8 cellular contexts compared by ENCODE assay signal in the genomic region with DNA sequence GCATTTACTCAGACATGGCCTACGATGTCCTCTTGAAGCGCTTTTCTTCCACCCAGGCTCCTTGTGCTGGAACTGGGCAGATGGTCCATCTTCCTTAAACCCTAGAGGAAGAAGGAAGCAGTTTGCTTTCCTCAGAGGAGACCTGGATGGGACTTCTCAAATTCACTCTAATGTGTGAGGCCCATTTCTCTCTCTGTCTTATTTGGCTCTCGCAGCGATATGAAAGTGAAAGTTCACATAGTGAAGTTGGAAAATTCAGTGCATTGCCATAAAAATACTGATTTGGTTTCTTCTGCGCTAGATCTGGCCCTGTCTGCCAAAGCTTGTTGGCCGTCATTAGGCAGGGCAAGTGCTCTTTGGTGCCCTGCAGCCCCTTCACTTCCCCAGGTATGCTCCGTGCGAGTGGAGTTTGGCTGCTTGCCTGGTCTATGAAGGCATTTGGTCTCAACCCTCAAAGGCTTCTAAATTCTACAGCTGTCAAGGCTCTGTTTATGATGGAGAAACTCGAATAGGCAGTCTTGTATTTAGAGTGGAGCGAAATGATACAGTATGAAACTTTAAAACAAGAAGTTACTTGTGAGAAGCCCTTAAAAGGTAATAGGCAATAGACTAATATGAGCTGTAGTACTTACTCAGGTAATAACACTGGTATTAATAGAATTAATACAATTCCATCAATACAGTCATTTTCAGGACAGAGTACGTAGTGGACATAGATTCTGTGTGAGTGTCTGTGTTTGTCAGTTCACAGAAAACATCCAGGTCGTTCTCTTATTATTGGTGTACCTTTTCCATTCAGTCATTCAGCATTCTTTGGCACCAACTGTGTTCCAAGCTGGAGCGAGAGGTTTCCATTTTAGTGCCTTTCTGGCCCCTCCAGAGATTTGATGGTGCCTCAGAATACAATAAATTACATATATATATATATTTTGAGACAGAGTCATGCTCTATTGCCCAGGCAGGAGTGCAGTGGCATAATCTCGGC. TPM values are rescaled to one million over a fixed set of nuclear protein-coding genes. Genes with fewer than 3 reads are reported as not detected.
DNase-seq lines count a peak whose midpoint lies in the region; ATAC-seq, FAIRE-seq and TF ChIP-seq lines count a peak whose summit lies in the region.

No MANE protein-coding gene starts in this region.

- H3K23ac ChIP-seq in mesendoderm (ENCODE audit: low read length) = no peak overlapping the region

- H2AK5ac ChIP-seq in mesendoderm (ENCODE audit: low read length) = no peak overlapping the region

- TF ChIP-seq CTCF in GM10248 (IDR thresholded peaks at IDR 0.05; ENCODE audit: control extremely low read depth, extremely low read depth, low read depth, missing control alignments) (no peak), endothelial cell of umbilical vein (IDR thresholded peaks at IDR 0.05; ENCODE audit: extremely low read depth in 1 of 2, insufficient read depth in 1 of 2, low read depth in 1 of 2, low read length in 2 of 2) (no peak), foreskin keratinocyte (conservative IDR thresholded peaks at IDR 0.05) (no peak)

- POLR2A ChIA-PET in GM10248 (lab: Yijun Ruan, JAX) (interaction anchor here (0.6 to 1.8 kb wide), 3 partner anchors 9 to 64 kb away, joined by 3 to 10 read pairs (median 3); no protein-coding TSS in a partner anchor), endothelial cell of umbilical vein (lab: Charles Lee) (interaction anchor here (1.5 to 2.2 kb wide), 2 partner anchors 12 to 13 kb away, joined by 3 to 5 read pairs; no protein-coding TSS in a partner anchor)

- no TSS peak for BruUV-seq in endothelial cell of umbilical vein (replicated peaks; lab: Mats Ljungman, UMichigan)

- no CpG with 5 or more reads among the region's 14 CpGs for WGBS in mesendoderm (ENCODE audit: extremely low coverage, insufficient coverage, low lambda C conversion rate)

- no peak overlapping the region for H4K8ac ChIP-seq in mesendoderm (ENCODE audit: low read depth, low read length)

- H3K9ac ChIP-seq in endothelial cell of umbilical vein (replicated peaks; ENCODE audit: extremely low read depth, insufficient read depth, low read length) (no peak overlapping the region), mesendoderm (ENCODE audit: low read length) (no peak overlapping the region)

- H3K4ac ChIP-seq in mesendoderm (ENCODE audit: low read depth, low read length) = no peak overlapping the region

- peaks cover 2% of the 10 kb centered on the region for H4K20me1 ChIP-seq in endothelial cell of umbilical vein (replicated peaks; ENCODE audit: control insufficient read depth, extremely low read depth, insufficient read depth, low read length)

- H3K36me3 ChIP-seq in endothelial cell of umbilical vein (ENCODE audit: control insufficient read depth in 2 of 2, extremely low read depth in 1 of 2, insufficient read depth in 2 of 2, low read length in 2 of 2) (peaks cover 0 to 5% of the 10 kb centered on the region in 2 experiments), mesendoderm (ENCODE audit: control insufficient read depth, insufficient read depth, low read length) (no peaks in the 10 kb centered on the region)

- peaks cover 43% of the 10 kb centered on the region for H3K79me1 ChIP-seq in mesendoderm (ENCODE audit: low read length)

- no peak overlapping the region for H3K27ac ChIP-seq in endothelial cell of umbilical vein (ENCODE audit: insufficient read depth, low read depth, low read length)
- no peak overlapping the region for H3K27ac ChIP-seq in foreskin keratinocyte
- H3K27ac ChIP-seq in mesendoderm (ENCODE audit: low read depth, low read length) = no peak overlapping the region

- H3K27me3 ChIP-seq in endothelial cell of umbilical vein (ENCODE audit: control insufficient read depth in 2 of 2, insufficient read depth in 2 of 2, low read length in 2 of 2) = no peaks in the 10 kb centered on the region
- H3K27me3 ChIP-seq in foreskin keratinocyte = no peaks in the 10 kb centered on the region
- no peaks in the 10 kb centered on the region for H3K27me3 ChIP-seq in mesendoderm (ENCODE audit: insufficient read depth, low read length, poor library complexity)

- no peaks in the 10 kb centered on the region for H3K9me1 ChIP-seq in endothelial cell of umbilical vein (replicated peaks; ENCODE audit: control insufficient read depth, extremely low read depth, insufficient read depth, low read length)

- dilution Hi-C loops in endothelial cell of umbilical vein (cut with MboI; ENCODE audit: extremely low pct_ligation_motif_present, low sequenced_read_pairs) = no loop called here

- FAIRE-seq in endothelial cell of umbilical vein (lab: Jason Lieb, UNC) = peak; percentile 54

- no peak overlapping the region for H3K18ac ChIP-seq in mesendoderm (ENCODE audit: low read length)

- no peak overlapping the region for H2BK120ac ChIP-seq in mesendoderm (ENCODE audit: low read depth, low read length)

- H3K4me1 ChIP-seq in endothelial cell of umbilical vein (ENCODE audit: control insufficient read depth, extremely low read depth, insufficient read depth, low read length) (peaks cover 24% of the 10 kb centered on the region), foreskin keratinocyte (peaks cover 13% of the 10 kb centered on the region), mesendoderm (ENCODE audit: control insufficient read depth, low read depth, low read length) (peaks cover 5% of the 10 kb centered on the region)

- no peak overlapping the region for H2BK15ac ChIP-seq in mesendoderm (replicated peaks; ENCODE audit: low read depth)

- H3K79me2 ChIP-seq in endothelial cell of umbilical vein (ENCODE audit: control insufficient read depth, insufficient read depth, low read length) = peaks cover 92% of the 10 kb centered on the region
- peaks cover 78% of the 10 kb centered on the region for H3K79me2 ChIP-seq in mesendoderm (ENCODE audit: control insufficient read depth, insufficient read depth, low read length)

- H2AFZ ChIP-seq in endothelial cell of umbilical vein (ENCODE audit: low read depth, low read length) = no peak overlapping the region

- no peaks in the 10 kb centered on the region for H3K9me3 ChIP-seq in endothelial cell of umbilical vein (replicated peaks; ENCODE audit: control insufficient read depth, insufficient read depth, low read length)

- no peak overlapping the region for H2BK5ac ChIP-seq in mesendoderm (ENCODE audit: low read length)

- intact Hi-C loops in endothelial cell of umbilical vein (cut with micrococcal nuclease) = loop anchor here (2.0 kb wide), 1 partner anchor 13 kb away; no protein-coding TSS in a partner anchor

- H3K4me3 ChIP-seq in endothelial cell of umbilical vein (replicated peaks in 1 of 3; ENCODE audit: insufficient read depth in 1 of 3, low read depth in 1 of 3, low read length in 3 of 3) = peak overlapping the region in 1 of 3 experiments; percentile 24
- no peak overlapping the region for H3K4me3 ChIP-seq in mesendoderm (ENCODE audit: low read length)

- ATAC-seq in foreskin keratinocyte = no peak

- CTCF ChIA-PET in GM10248 (lab: Yijun Ruan, JAX) (interaction anchor here (0.8 to 2.0 kb wide), 10 partner anchors 9 to 53 kb away, joined by 3 to 7 read pairs (median 4); a partner anchor contains a TSS), endothelial cell of umbilical vein (lab: Charles Lee) (interaction anchor here (1.0 to 2.8 kb wide), 3 partner anchors 12 to 24 kb away, joined by 3 to 15 read pairs (median 12); no protein-coding TSS in a partner anchor)

- DNase-seq in GM10248 (ENCODE audit: extremely low spot score) (peak; percentile 48), NCI-H2196 treated with DMSO at 0.1 percent for 48 hours (lab: John Stamatoyannopoulos, UW; ENCODE audit: unreplicated experiment) (peak; percentile 38), endothelial cell of umbilical vein (ENCODE audit: low read depth, low spot score) (peak; percentile 42), pons (ENCODE audit: low spot score) (peak; percentile 32), KG1 (lab: John Stamatoyannopoulos, UW) (no peak), foreskin keratinocyte (no peak), mesendoderm (no peak), retina (no peak)

- no peak overlapping the region for H4K5ac ChIP-seq in mesendoderm (ENCODE audit: low read length)

- no peak overlapping the region for H3K56ac ChIP-seq in mesendoderm (ENCODE audit: low read length)

- H3K4me2 ChIP-seq in endothelial cell of umbilical vein (ENCODE audit: insufficient read depth, low read length) = peak overlapping the region; percentile 45
- no peak overlapping the region for H3K4me2 ChIP-seq in mesendoderm (ENCODE audit: low read length)

- TF ChIP-seq POLR2A in endothelial cell of umbilical vein (IDR thresholded peaks at IDR 0.05; ENCODE audit: low read depth, low read length) = no peak

RNA-seq across cellular contexts. Expression of a gene that starts 20.5 kb away (rescaled TPM):
- total RNA-seq in endothelial cell of umbilical vein (164 and 168 TPM in 2 replicates), foreskin keratinocyte (126 and 127 TPM in 2 replicates)
- polyA plus RNA-seq in endothelial cell of umbilical vein (162 and 168 TPM in 2 replicates), foreskin keratinocyte (104 and 119 TPM in 2 replicates)
- polyA plus RNA-seq in endothelial cell of umbilical vein (2011; cell fraction: cytosol; rRNA removed) = 148 and 161 TPM in 2 replicates
- 75.2 and 75.7 TPM in 2 replicates for polyA plus RNA-seq in endothelial cell of umbilical vein (2011; cell fraction: nucleus; rRNA removed)
- 105 and 106 TPM in 2 replicates for polyA plus RNA-seq in endothelial cell of umbilical vein (2012)
- 76.1 and 82.0 TPM in 2 replicates for polyA minus RNA-seq in endothelial cell of umbilical vein
- polyA minus RNA-seq in endothelial cell of umbilical vein (2011; cell fraction: cytosol; rRNA and poly(A)+ RNA removed) = 62.1 TPM
- polyA minus RNA-seq in endothelial cell of umbilical vein (2011; cell fraction: nucleus; rRNA and poly(A)+ RNA removed) = 26.6 and 33.5 TPM in 2 replicates
- 115 TPM for polyA plus RNA-seq in mesendoderm (2013, experiment 1 of 2)
- 117 TPM for polyA plus RNA-seq in mesendoderm (2013, experiment 2 of 2)

RNA-seq across cellular contexts. Expression of a gene that starts 35.2 kb away (rescaled TPM):
- total RNA-seq in endothelial cell of umbilical vein (16.3 and 17.3 TPM in 2 replicates), foreskin keratinocyte (12.9 and 14.1 TPM in 2 replicates)
- polyA plus RNA-seq in endothelial cell of umbilical vein (17.1 and 20.4 TPM in 2 replicates), foreskin keratinocyte (10.4 and 11.3 TPM in 2 replicates)
- polyA plus RNA-seq in endothelial cell of umbilical vein (2011; cell fraction: cytosol; rRNA removed) = 20.5 and 22.0 TPM in 2 replicates
- 36.4 and 37.7 TPM in 2 replicates for polyA plus RNA-seq in endothelial cell of umbilical vein (2011; cell fraction: nucleus; rRNA removed)
- polyA plus RNA-seq in endothelial cell of umbilical vein (2012) = 9.6 and 13.4 TPM in 2 replicates
- 27.7 and 28.5 TPM in 2 replicates for polyA minus RNA-seq in endothelial cell of umbilical vein
- 7.8 TPM for polyA minus RNA-seq in endothelial cell of umbilical vein (2011; cell fraction: cytosol; rRNA and poly(A)+ RNA removed)
- 22.0 and 29.4 TPM in 2 replicates for polyA minus RNA-seq in endothelial cell of umbilical vein (2011; cell fraction: nucleus; rRNA and poly(A)+ RNA removed)
- 9.1 TPM for polyA plus RNA-seq in mesendoderm (2013, experiment 1 of 2)
- 9.4 TPM for polyA plus RNA-seq in mesendoderm (2013, experiment 2 of 2)

RNA-seq across cellular contexts. Expression of a gene that starts 49.7 kb away (rescaled TPM):
- total RNA-seq in endothelial cell of umbilical vein (not detected in 2 replicates), foreskin keratinocyte (not detected in 2 replicates)
- polyA plus RNA-seq in endothelial cell of umbilical vein (not detected in 2 replicates), foreskin keratinocyte (0.02 TPM in 1 of 2 replicates, not detected in the other)
- polyA plus RNA-seq in endothelial cell of umbilical vein (2011; cell fraction: cytosol; rRNA removed) = not detected in 2 replicates
- not detected in 2 replicates for polyA plus RNA-seq in endothelial cell of umbilical vein (2011; cell fraction: nucleus; rRNA removed)
- polyA plus RNA-seq in endothelial cell of umbilical vein (2012) = not detected in 2 replicates
- not detected in 2 replicates for polyA minus RNA-seq in endothelial cell of umbilical vein
- polyA minus RNA-seq in endothelial cell of umbilical vein (2011; cell fraction: cytosol; rRNA and poly(A)+ RNA removed) = not detected
- polyA minus RNA-seq in endothelial cell of umbilical vein (2011; cell fraction: nucleus; rRNA and poly(A)+ RNA removed) = not detected in 2 replicates
- polyA plus RNA-seq in mesendoderm (2013, experiment 1 of 2) = 0.07 TPM
- 0.07 TPM for polyA plus RNA-seq in mesendoderm (2013, experiment 2 of 2)

RNA-seq across cellular contexts. Expression of a gene that starts 53.0 kb away (rescaled TPM):
- total RNA-seq in endothelial cell of umbilical vein (101 and 107 TPM in 2 replicates), foreskin keratinocyte (61.2 and 67.6 TPM in 2 replicates)
- polyA plus RNA-seq in endothelial cell of umbilical vein (137 and 148 TPM in 2 replicates), foreskin keratinocyte (54.6 and 58.4 TPM in 2 replicates)
- 143 and 146 TPM in 2 replicates for polyA plus RNA-seq in endothelial cell of umbilical vein (2011; cell fraction: cytosol; rRNA removed)
- 84.9 and 97.0 TPM in 2 replicates for polyA plus RNA-seq in endothelial cell of umbilical vein (2011; cell fraction: nucleus; rRNA removed)
- 91.7 and 96.1 TPM in 2 replicates for polyA plus RNA-seq in endothelial cell of umbilical vein (2012)
- 133 and 141 TPM in 2 replicates for polyA minus RNA-seq in endothelial cell of umbilical vein
- 20.9 TPM for polyA minus RNA-seq in endothelial cell of umbilical vein (2011; cell fraction: cytosol; rRNA and poly(A)+ RNA removed)
- 39.1 and 42.6 TPM in 2 replicates for polyA minus RNA-seq in endothelial cell of umbilical vein (2011; cell fraction: nucleus; rRNA and poly(A)+ RNA removed)
- polyA plus RNA-seq in mesendoderm (2013, experiment 1 of 2) = 32.6 TPM
- 29.9 TPM for polyA plus RNA-seq in mesendoderm (2013, experiment 2 of 2)

Comparison
In these comparisons a context has a peak if more than half of its experiments do, and no peak if none do; other contexts are left out.
1. DNase-seq: peak in GM10248 (single experiment), NCI-H2196 treated with DMSO at 0.1 percent for 48 hours (single experiment), endothelial cell of umbilical vein (single experiment) and pons (single experiment); none in KG1 (single experiment), foreskin keratinocyte (0 of 2), mesendoderm (single experiment) and retina (single experiment).